Comparison of ENCODE assay signal across 8 cellular contexts in genomic region chr17:75776399-75777242, GRCh38. TPM values are rescaled to one million over a fixed set of nuclear protein-coding genes. Genes with fewer than 3 reads are reported as not detected.
DNase-seq lines count a peak whose midpoint lies in the region; ATAC-seq, FAIRE-seq and TF ChIP-seq lines count a peak whose summit lies in the region.

No MANE protein-coding gene starts in this region.

- ATAC-seq in PC-3 (no peak; the same call in 1 of the 2 replicates), naive B cell (ENCODE audit: low read depth in 2 of 2) (peak; percentile 15 to 20), HG03469 (IDR thresholded peaks at IDR 0.05; ENCODE audit: unreplicated experiment) (no peak), HG03354 (IDR thresholded peaks at IDR 0.05; ENCODE audit: poor library complexity, severe bottlenecking, unreplicated experiment) (no peak)
- ATAC-seq in central memory CD8-positive, alpha-beta T cell (replicated peaks; ENCODE audit: extremely low read depth, poor library complexity, severe bottlenecking), result peak; percentile 1

- no peak for FAIRE-seq in GM12891 (lab: Jason Lieb, UNC)

- no peak for DNase-seq in GM12891 (ENCODE audit: insufficient read length, low spot score)
- DNase-seq in PC-3, result no peak
- DNase-seq in central memory CD8-positive, alpha-beta T cell (ENCODE audit: low spot score in 2 of 2), result peak in 1 of 2 donors; percentile 29
- DNase-seq in naive B cell, result peak; percentile 64
- DNase-seq in stimulated activated CD4-positive, alpha-beta T cell treated with anti-CD3 and anti-CD28 coated beads, Interleukin-4, amount 100 ng/mL, for 4 hours, result no peak
- no peak for DNase-seq in dedifferentiated amniotic fluid mesenchymal stem cell (ENCODE audit: extremely low spot score)

- H3K9me2 ChIP-seq in PC-3 (replicated peaks; ENCODE audit: low read length), result no peaks in the 10 kb centered on the region

- no peaks in the 10 kb centered on the region for H3K9me3 Mint-ChIP-seq in central memory CD8-positive, alpha-beta T cell
- H3K9me3 Mint-ChIP-seq in naive B cell, result peaks cover 0 to 6% (median 0%) of the 10 kb centered on the region in 7 donors

- H3K4me1 Mint-ChIP-seq in central memory CD8-positive, alpha-beta T cell, result peaks cover 44% of the 10 kb centered on the region
- H3K4me1 Mint-ChIP-seq in naive B cell, result peaks cover 32 to 44% (median 44%) of the 10 kb centered on the region in 3 donors

- H3K4me2 ChIP-seq in PC-3 (ENCODE audit: low read length), result peak overlapping the region; percentile 92

- peaks cover 16% of the 10 kb centered on the region for H3F3A ChIP-seq in PC-3 (ENCODE audit: low read length, unreplicated experiment)

- TF ChIP-seq POLR2A in GM12891 (IDR thresholded peaks at IDR 0.05; ENCODE audit: low read depth, low read length), result peak; percentile 89

- H3K79me2 ChIP-seq in PC-3 (ENCODE audit: low read length), result peaks cover 31% of the 10 kb centered on the region

- H3K27ac Mint-ChIP-seq in central memory CD8-positive, alpha-beta T cell (ENCODE audit: low read depth), result peak overlapping the region; percentile 97
- peak overlapping the region; percentile 30 to 100 (median 91) for H3K27ac Mint-ChIP-seq in naive B cell

- H3K4me3 ChIP-seq in PC-3 (ENCODE audit: low read length), result peak overlapping the region; percentile 81

- CTCF ChIA-PET in PC-3 (lab: Charles Lee), result no interaction called here

- no TSS peak for BruUV-seq in PC-3 (replicated peaks; lab: Mats Ljungman, UMichigan)

- no peak overlapping the region for H2AFZ ChIP-seq in PC-3 (ENCODE audit: low read length)

- peaks cover 28% of the 10 kb centered on the region for H3K4me1 ChIP-seq in PC-3 (ENCODE audit: insufficient read depth, low read length)

- H3K36me3 Mint-ChIP-seq in central memory CD8-positive, alpha-beta T cell (ENCODE audit: insufficient read depth), result peaks cover 61% of the 10 kb centered on the region
- peaks cover 19 to 20% of the 10 kb centered on the region in 2 donors for H3K36me3 Mint-ChIP-seq in naive B cell

- no peaks in the 10 kb centered on the region for H3K27me3 Mint-ChIP-seq in central memory CD8-positive, alpha-beta T cell
- H3K27me3 Mint-ChIP-seq in naive B cell, result peaks cover 0 to 5% (median 0%) of the 10 kb centered on the region in 3 donors

- POLR2A ChIA-PET in PC-3 (lab: Charles Lee; ENCODE audit: unreplicated experiment), result interaction anchor here (0.6 to 0.7 kb wide), 6 partner anchors 11 to 183 kb away, joined by 3 to 7 read pairs (median 4); partner anchors contain the start of genes GALK1, TRIM47, TRIM65 and WBP2

- intact Hi-C loops in PC-3 (cut with micrococcal nuclease), result no loop called here

- peak overlapping the region; percentile 91 for H3K4me3 Mint-ChIP-seq in central memory CD8-positive, alpha-beta T cell
- peak overlapping the region; percentile 74 to 99 (median 95) for H3K4me3 Mint-ChIP-seq in naive B cell

- H3K27ac ChIP-seq in PC-3 (ENCODE audit: low read length), result no peak overlapping the region

- no peak for TF ChIP-seq CTCF in PC-3 (conservative IDR thresholded peaks at IDR 0.05; ENCODE audit: low read depth, low read length)

- H3K27me3 ChIP-seq in PC-3 (ENCODE audit: low read length), result no peaks in the 10 kb centered on the region

- H3K9me3 ChIP-seq in PC-3 (ENCODE audit: low read length), result no peaks in the 10 kb centered on the region

- H4K20me1 ChIP-seq in PC-3 (ENCODE audit: low read length), result peaks cover 31% of the 10 kb centered on the region

- H3K9ac ChIP-seq in PC-3 (ENCODE audit: low read length), result no peak overlapping the region

- H3K36me3 ChIP-seq in PC-3 (ENCODE audit: low read depth, low read length), result peaks cover 30% of the 10 kb centered on the region

TF ChIP-seq in GM12891, 5 proteins besides CTCF, POLR2A, EP300 and RAD21:
- TF ChIP-seq TAF1 (IDR thresholded peaks at IDR 0.05; ENCODE audit: low read depth, low read length), result 0 out of 2 replicates have a peak, but pooled peaks have one; percentile 12
- peak; percentile 85 for TF ChIP-seq POLR2AphosphoS5 (IDR thresholded peaks at IDR 0.05; ENCODE audit: low read depth, low read length)
- TF ChIP-seq POU2F2 (IDR thresholded peaks at IDR 0.05; ENCODE audit: low read depth, low read length), result peak; percentile 34; the same call in 1 of the 2 replicates
- 0 out of 2 replicates have a peak, but pooled peaks have one; percentile 23 for TF ChIP-seq SPI1 (IDR thresholded peaks at IDR 0.05; ENCODE audit: low read depth, low read length)
- no peak for TF ChIP-seq PAX5 (IDR thresholded peaks at IDR 0.05; ENCODE audit: insufficient read depth, low read length, severe bottlenecking)
TF ChIP-seq in GM12891: peak in this region for 4.

RNA-seq across cellular contexts. Expression of gene UNK, which starts 8.0 kb away (rescaled TPM):
- 20.3 TPM for polyA plus RNA-seq in GM12891 (2012; ENCODE audit: low read depth, missing spikeins)
- total RNA-seq in PC-3 (2014; rRNA removed), result 21.8 and 22.9 TPM in 2 replicates
- polyA plus RNA-seq in naive B cell (ENCODE audit: low read depth in 6 of 6), result 10 to 100 TPM; 31.1 to 50.1 (median 37.7) TPM

RNA-seq across cellular contexts. Expression of gene GALK1, which starts 11.6 kb away (rescaled TPM):
- polyA plus RNA-seq in GM12891 (2012; ENCODE audit: low read depth, missing spikeins), result 18.8 TPM
- 64.9 and 75.0 TPM in 2 replicates for total RNA-seq in PC-3 (2014; rRNA removed)
- polyA plus RNA-seq in naive B cell (ENCODE audit: low read depth in 6 of 6), result 10 to 100 TPM in 4 of 6 donors, 1 to 10 TPM in 2; 8.3 to 21.9 (median 14.6) TPM

RNA-seq across cellular contexts. Expression of gene ITGB4, which starts 55.4 kb away (rescaled TPM):
- polyA plus RNA-seq in GM12891 (2012; ENCODE audit: low read depth, missing spikeins), result 1.2 TPM
- 273 and 362 TPM in 2 replicates for total RNA-seq in PC-3 (2014; rRNA removed)
- 1 to 10 TPM in 2 of 6 donors, under 1 TPM in 2, not detected in 2; 0.67 to 1.6 (median 1.1) TPM for polyA plus RNA-seq in naive B cell (ENCODE audit: low read depth in 6 of 6)

Comparison
In these comparisons a context has a peak if more than half of its experiments do, and no peak if none do; other contexts are left out.
1. ATAC-seq: peak in central memory CD8-positive, alpha-beta T cell (single experiment) and naive B cell (2 of 2); none in PC-3 (single experiment), HG03469 (single experiment) and HG03354 (single experiment).